In the genomic region with DNA sequence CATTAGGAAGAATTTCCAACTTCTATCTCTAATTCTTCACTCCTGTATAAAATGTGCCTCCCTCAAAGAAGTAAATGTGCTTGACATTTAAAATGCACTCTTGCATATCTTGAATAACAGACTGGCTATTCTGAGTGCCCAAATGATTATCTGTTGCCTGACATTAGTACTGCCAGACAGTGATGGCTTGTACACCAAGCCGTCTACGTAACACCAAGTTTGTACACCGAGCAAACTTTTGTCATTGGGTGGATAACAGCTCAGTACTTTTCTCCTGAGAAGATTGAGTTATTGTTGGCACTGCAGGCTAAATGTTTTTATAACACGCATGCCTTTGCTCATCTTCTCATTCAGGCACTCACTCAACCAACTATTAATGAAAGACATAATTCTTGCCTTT, we compare ENCODE assay signal across 28 cellular contexts.
"Had no signal": no experiment of that assay in that cellular context is flagged by ENCODE, and none has a peak within 500 bp of the region (broad histone marks: within the 10 kb centered on the region; RNA-seq: fewer than 3 reads in every experiment).

No MANE protein-coding gene starts in this region.

- H3K36me3 ChIP-seq: brain microvascular endothelial cell, Peyer's patch, WERI-Rb-1 had no signal

- H3K4me1 ChIP-seq: Peyer's patch had no signal

- ATAC-seq: activated CD8-positive, alpha-beta memory T cell treated with anti-CD3 and anti-CD28 coated beads, Interleukin-2, amount 10 ng/mL, durations not matched to agents 7 days and 5 days; activated naive CD8-positive, alpha-beta T cell treated with anti-CD3 and anti-CD28 coated beads, Interleukin-2, amount 50 U/mL, for 24 hours; K562 had no signal

- H3K9me3 ChIP-seq: Peyer's patch had no signal

- H3K27ac ChIP-seq: brain microvascular endothelial cell, Peyer's patch, WERI-Rb-1 had no signal

- H3K4me3 ChIP-seq: K562, Peyer's patch had no signal

- DNase-seq: activated CD4-positive, alpha-beta memory T cell treated with anti-CD3 and anti-CD28 coated beads, Interleukin-2, amount 10 ng/mL, durations not matched to agents 7 days and 5 days; activated CD4-positive, alpha-beta T cell treated with anti-CD3 and anti-CD28 coated beads for 1 hour; activated CD4-positive, alpha-beta T cell treated with anti-CD3 and anti-CD28 coated beads for 48 hours; activated CD4-positive, CD25-positive, alpha-beta regulatory T cell; activated CD8-positive, alpha-beta memory T cell treated with anti-CD3 and anti-CD28 coated beads for 24 hours; activated CD8-positive, alpha-beta memory T cell treated with anti-CD3 and anti-CD28 coated beads, Interleukin-2, amount 10 ng/mL, durations not matched to agents 7 days and 5 days; activated CD8-positive, alpha-beta memory T cell treated with anti-CD3 and anti-CD28 coated beads, Interleukin-2, amount 50 U/mL, for 48 hours; activated effector memory CD4-positive, alpha-beta T cell treated with Interleukin-2 at 50 U/mL for 16 hours; activated naive CD4-positive, alpha-beta T cell treated with anti-CD3 and anti-CD28 coated beads, Interleukin-2, amount 10 ng/mL, durations not matched to agents 7 days and 5 days; activated naive CD8-positive, alpha-beta T cell treated with anti-CD3 and anti-CD28 coated beads, Interleukin-2, amount 50 U/mL, for 24 hours; activated T-cell treated with anti-CD3 and anti-CD28 coated beads, Interleukin-2, amount 50 U/mL, for 48 hours; anterior cingulate cortex; brain microvascular endothelial cell; NCI-H1048; NCI-H1436 treated with DMSO at 0.1 percent for 48 hours; NCI-H1694 treated with DMSO at 0.1 percent for 48 hours; NCI-H2029; NCI-H345; NCI-H524 treated with DMSO at 0.1 percent for 48 hours; PC-3; Peyer's patch; RPMI8226; SW 1271; T-helper 1 cell; T-helper 2 cell; T1000; WERI-Rb-1 had no signal

- H3K27me3 ChIP-seq: brain microvascular endothelial cell, Peyer's patch had no signal
